ENCODE assay signal across 12 cellular contexts in the genomic region with DNA sequence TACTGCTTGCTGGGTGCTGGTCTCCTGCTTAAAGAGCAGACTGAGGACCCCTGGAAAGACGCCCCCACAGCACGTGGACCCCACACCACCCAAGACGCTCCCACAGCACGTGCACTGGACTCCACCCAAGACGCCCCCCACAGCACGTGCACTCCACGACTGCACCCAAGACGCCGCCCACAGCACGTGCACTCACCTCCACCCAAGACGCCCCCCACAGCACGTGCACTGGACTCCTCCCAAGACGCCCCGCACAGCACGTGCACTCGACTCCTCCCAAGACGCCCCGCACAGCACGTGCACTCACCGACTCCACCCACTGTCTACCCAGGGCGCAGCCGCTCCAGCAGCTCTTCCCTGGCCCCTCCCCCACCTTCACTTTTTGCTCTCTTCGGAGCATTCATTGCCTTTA. TPM values are rescaled to one million over a fixed set of nuclear protein-coding genes. Genes with fewer than 3 reads are reported as not detected.
DNase-seq lines count a peak whose midpoint lies in the region; ATAC-seq and TF ChIP-seq lines count a peak whose summit lies in the region.
"Had no signal": no experiment of that assay in that cellular context is flagged by ENCODE, and none has a peak within 500 bp of the region (broad histone marks: within the 10 kb centered on the region; RNA-seq: fewer than 3 reads in every experiment).

No MANE protein-coding gene starts in this region.

- H3K9me2 ChIP-seq in GM23338 (ENCODE audit: insufficient read depth): no peaks in the 10 kb centered on the region

- no peaks in the 10 kb centered on the region for H3K9me3 Mint-ChIP-seq in GM23338
- H3K9me3 Mint-ChIP-seq in T-helper 1 cell treated with Interleukin-12 subunit alpha and Interleukin-12 subunit beta and Interleukin-4 antibody, amounts not matched to agents 30 μg/mL and 1 μg/mL, for 36 hours: no peaks in the 10 kb centered on the region
- H3K9me3 Mint-ChIP-seq in activated naive CD4-positive, alpha-beta T cell treated with anti-CD3 and anti-CD28 coated beads, Interleukin-2, amount 50 U/mL, for 72 hours: no peaks in the 10 kb centered on the region
- H3K9me3 Mint-ChIP-seq: memory B cell had no signal

- intact Hi-C loops in sigmoid colon (cut with DNase I): no loop called here

- TF ChIP-seq POLR2A in sigmoid colon (IDR thresholded peaks at IDR 0.05): no peak

- H3K36me3 Mint-ChIP-seq in GM23338 (ENCODE audit: low read depth): peaks cover 31% of the 10 kb centered on the region
- H3K36me3 Mint-ChIP-seq in T-helper 1 cell treated with Interleukin-12 subunit alpha and Interleukin-12 subunit beta and Interleukin-4 antibody, amounts not matched to agents 30 μg/mL and 1 μg/mL, for 36 hours (ENCODE audit: low read depth): peaks cover 15% of the 10 kb centered on the region
- peaks cover 6 to 7% of the 10 kb centered on the region in 2 donors for H3K36me3 Mint-ChIP-seq in activated naive CD4-positive, alpha-beta T cell treated with anti-CD3 and anti-CD28 coated beads, Interleukin-2, amount 50 U/mL, for 72 hours

- peak overlapping the region; percentile 4; the same call in 1 of the 3 replicates for H3K4me3 Mint-ChIP-seq in GM23338
- H3K4me3 Mint-ChIP-seq in T-helper 1 cell treated with Interleukin-12 subunit alpha and Interleukin-12 subunit beta and Interleukin-4 antibody, amounts not matched to agents 30 μg/mL and 1 μg/mL, for 36 hours: no peak overlapping the region
- H3K4me3 Mint-ChIP-seq: memory B cell had no signal

- H3K4me1 Mint-ChIP-seq in GM23338: peaks cover 94% of the 10 kb centered on the region
- peaks cover 31% of the 10 kb centered on the region for H3K4me1 Mint-ChIP-seq in T-helper 1 cell treated with Interleukin-12 subunit alpha and Interleukin-12 subunit beta and Interleukin-4 antibody, amounts not matched to agents 30 μg/mL and 1 μg/mL, for 36 hours (ENCODE audit: low read depth)

- TF ChIP-seq CTCF in GM23338 (conservative IDR thresholded peaks at IDR 0.05; ENCODE audit: low read depth in 2 of 2): 0 out of 4 replicates have a peak, but pooled peaks of 1 of the 2 experiments have one; percentile 5
- no peak for TF ChIP-seq CTCF in fibroblast of mammary gland (conservative IDR thresholded peaks at IDR 0.05; ENCODE audit: control insufficient read depth, insufficient read depth, low read depth, low read length)
- no peak for TF ChIP-seq CTCF in sigmoid colon (IDR thresholded peaks at IDR 0.05)

- DNase-seq in GM23338 (ENCODE audit: low spot score) (peak; percentile 72), fibroblast of mammary gland (ENCODE audit: low read depth) (peak; percentile 35), sigmoid colon (peak; percentile 62), SIG-M5 (lab: John Stamatoyannopoulos, UW) (no peak)
- DNase-seq in activated naive CD4-positive, alpha-beta T cell treated with anti-CD3 and anti-CD28 coated beads, Interleukin-2, amount 50 U/mL, for 72 hours (ENCODE audit: low spot score in 2 of 2): no peak
- no peak for DNase-seq in stimulated activated CD8-positive, alpha-beta memory T cell treated with anti-CD3 and anti-CD28 coated beads, Interleukin-4, amount 100 ng/mL, for 48 hours
- DNase-seq: COR-L47; stimulated activated CD4-positive, alpha-beta T cell treated with anti-CD3 and anti-CD28 coated beads, Interleukin-2, amount 100 ng/mL, for 48 hours; T-helper 9 cell had no signal

- no peak overlapping the region for H3K4me2 ChIP-seq in GM23338

- peak overlapping the region; percentile 79 for H3K27ac Mint-ChIP-seq in GM23338
- H3K27ac Mint-ChIP-seq in T-helper 1 cell treated with Interleukin-12 subunit alpha and Interleukin-12 subunit beta and Interleukin-4 antibody, amounts not matched to agents 30 μg/mL and 1 μg/mL, for 36 hours: peak overlapping the region; percentile 8
- peak overlapping the region in 1 of 2 donors; percentile 51 for H3K27ac Mint-ChIP-seq in activated naive CD4-positive, alpha-beta T cell treated with anti-CD3 and anti-CD28 coated beads, Interleukin-2, amount 50 U/mL, for 72 hours

- H4K20me1 ChIP-seq in GM23338 (replicated peaks; ENCODE audit: insufficient read depth): no peaks in the 10 kb centered on the region

- H3K9me3 ChIP-seq in sigmoid colon: no peaks in the 10 kb centered on the region

- H3F3A ChIP-seq in GM23338 (replicated peaks; ENCODE audit: low read depth): peaks cover 17% of the 10 kb centered on the region

- ATAC-seq in GM23338 (0 out of 3 replicates have a peak, but pooled peaks have one; percentile 1), HG02571 (IDR thresholded peaks at IDR 0.05; ENCODE audit: unreplicated experiment) (no peak)
- ATAC-seq in activated naive CD4-positive, alpha-beta T cell treated with anti-CD3 and anti-CD28 coated beads, Interleukin-2, amount 50 U/mL, for 72 hours: no peak

- H3K79me2 ChIP-seq in GM23338 (replicated peaks; ENCODE audit: insufficient read depth): peaks cover 89% of the 10 kb centered on the region

- no peak overlapping the region for H2AFZ ChIP-seq in GM23338

- no peaks in the 10 kb centered on the region for H3K36me3 ChIP-seq in GM23338 (ENCODE audit: insufficient read depth)
- H3K36me3 ChIP-seq in sigmoid colon: no peaks in the 10 kb centered on the region

- H3K4me3 ChIP-seq in GM23338 (no peak overlapping the region), fibroblast of mammary gland (ENCODE audit: control insufficient read depth, low read depth, low read length) (no peak overlapping the region), sigmoid colon (no peak overlapping the region)

- no peaks in the 10 kb centered on the region for H3K27me3 ChIP-seq in GM23338 (ENCODE audit: insufficient read depth)
- no peaks in the 10 kb centered on the region for H3K27me3 ChIP-seq in sigmoid colon

- H3K27me3 Mint-ChIP-seq in GM23338 (ENCODE audit: insufficient read depth, low read depth, poor library complexity): peaks cover 14% of the 10 kb centered on the region
- no peaks in the 10 kb centered on the region for H3K27me3 Mint-ChIP-seq in T-helper 1 cell treated with Interleukin-12 subunit alpha and Interleukin-12 subunit beta and Interleukin-4 antibody, amounts not matched to agents 30 μg/mL and 1 μg/mL, for 36 hours (ENCODE audit: low read depth)
- H3K27me3 Mint-ChIP-seq: memory B cell had no signal

- WGBS in sigmoid colon, 2 donors: 88 to 89% methylated on average over 23 of the region's 23 CpGs

- peaks cover 75% of the 10 kb centered on the region for H3K4me1 ChIP-seq in GM23338 (ENCODE audit: insufficient read depth)
- peaks cover 0 to 58% (median 48%) of the 10 kb centered on the region in 4 donors for H3K4me1 ChIP-seq in sigmoid colon

- no peak overlapping the region for H3K27ac ChIP-seq in GM23338 (ENCODE audit: low read depth)
- no peak overlapping the region for H3K27ac ChIP-seq in sigmoid colon

- no peak for TF ChIP-seq EP300 in sigmoid colon (IDR thresholded peaks at IDR 0.05)

TF ChIP-seq in GM23338, 12 proteins besides CTCF, POLR2A, EP300 and RAD21:
- TF ChIP-seq POLR2AphosphoS5 (IDR thresholded peaks at IDR 0.05; ENCODE audit: low read depth): no peak

RNA-seq across cellular contexts. Expression of a gene that starts 50.5 kb away (rescaled TPM):
- 160 and 177 TPM in 2 replicates for total RNA-seq in GM23338 (2014; rRNA removed; shearing (Covaris generic))
- polyA plus RNA-seq in GM23338 (2016; fragmentation: Nextera tagmentation; extraction: Ambion mirVana) (162 and 166 TPM in 2 replicates), sigmoid colon (10 to 100 TPM; 19.2 to 54.9 (median 28.2) TPM)
- 10 to 100 TPM; 60.4 to 91.4 (median 70.7) TPM for total RNA-seq in sigmoid colon
- total RNA-seq in activated naive CD4-positive, alpha-beta T cell treated with anti-CD3 and anti-CD28 coated beads, Interleukin-2, amount 50 U/mL, for 72 hours: 10 to 100 TPM; 80.4 to 85.0 TPM

Comparison
In these comparisons a context has a peak if more than half of its experiments do, and no peak if none do; other contexts are left out.
1. DNase-seq: peak in GM23338 (single experiment), fibroblast of mammary gland (single experiment) and sigmoid colon (single experiment); none in SIG-M5 (single experiment), activated naive CD4-positive, alpha-beta T cell treated with anti-CD3 and anti-CD28 coated beads, Interleukin-2, amount 50 U/mL, for 72 hours (0 of 2) and stimulated activated CD8-positive, alpha-beta memory T cell treated with anti-CD3 and anti-CD28 coated beads, Interleukin-4, amount 100 ng/mL, for 48 hours (single experiment).